In genomic region chr7:116984511-116984910, GRCh38 we compare ENCODE assay signal across 11 cellular contexts.
"Had no signal": no experiment of that assay in that cellular context is flagged by ENCODE, and none has a peak within 500 bp of the region (broad histone marks: within the 10 kb centered on the region; RNA-seq: fewer than 3 reads in every experiment).

No MANE protein-coding gene starts in this region.

- H3K27ac Mint-ChIP-seq: activated naive CD8-positive, alpha-beta T cell treated with anti-CD3 and anti-CD28 coated beads, Interleukin-2, amount 10 ng/mL, durations not matched to agents 7 days and 5 days; neural progenitor cell; stimulated activated naive CD8-positive, alpha-beta T cell treated with anti-CD3 and anti-CD28 coated beads, Interleukin-15, Interleukin-2, amounts not matched to agents 100 ng/mL and 50 ng/mL, for 24 hours had no signal

- ATAC-seq: activated T-cell treated with anti-CD3 and anti-CD28 coated beads, Interleukin-2, amount 50 U/mL, for 4 hours had no signal

- DNase-seq: activated CD4-positive, alpha-beta T cell treated with anti-CD3 and anti-CD28 coated beads for 1 hour; activated CD4-positive, alpha-beta T cell treated with anti-CD3 and anti-CD28 coated beads, Interleukin-2, amount 50 U/mL, for 48 hours; activated gamma-delta T cell treated with Interleukin-2 at 50 U/mL for 16 hours; activated naive CD8-positive, alpha-beta T cell treated with anti-CD3 and anti-CD28 coated beads, Interleukin-2, amount 10 ng/mL, durations not matched to agents 7 days and 5 days; activated T-cell treated with anti-CD3 and anti-CD28 coated beads, Interleukin-2, amount 50 U/mL, for 4 hours; aorta; ovary; stimulated activated CD4-positive, alpha-beta T cell treated with anti-CD3 and anti-CD28 coated beads, Interleukin-2, amount 100 ng/mL, for 48 hours had no signal

- H3K4me1 ChIP-seq: breast epithelium, neural progenitor cell had no signal

- H3K9me3 ChIP-seq: breast epithelium, ovary had no signal

- H3K27me3 ChIP-seq: breast epithelium, neural progenitor cell, ovary had no signal

- H3K4me3 Mint-ChIP-seq: activated naive CD8-positive, alpha-beta T cell treated with anti-CD3 and anti-CD28 coated beads, Interleukin-2, amount 10 ng/mL, durations not matched to agents 7 days and 5 days; activated T-cell treated with anti-CD3 and anti-CD28 coated beads, Interleukin-2, amount 50 U/mL, for 4 hours; neural progenitor cell; stimulated activated naive CD8-positive, alpha-beta T cell treated with anti-CD3 and anti-CD28 coated beads, Interleukin-15, Interleukin-2, amounts not matched to agents 100 ng/mL and 50 ng/mL, for 24 hours had no signal

- H3K4me1 Mint-ChIP-seq: activated naive CD8-positive, alpha-beta T cell treated with anti-CD3 and anti-CD28 coated beads, Interleukin-2, amount 10 ng/mL, durations not matched to agents 7 days and 5 days had no signal

- H3K36me3 Mint-ChIP-seq: activated naive CD8-positive, alpha-beta T cell treated with anti-CD3 and anti-CD28 coated beads, Interleukin-2, amount 10 ng/mL, durations not matched to agents 7 days and 5 days; neural progenitor cell had no signal

- H3K36me3 ChIP-seq: breast epithelium, neural progenitor cell, ovary had no signal

- H3K27ac ChIP-seq: breast epithelium, neural progenitor cell, ovary had no signal

- H3K27me3 Mint-ChIP-seq: activated naive CD8-positive, alpha-beta T cell treated with anti-CD3 and anti-CD28 coated beads, Interleukin-2, amount 10 ng/mL, durations not matched to agents 7 days and 5 days; stimulated activated naive CD8-positive, alpha-beta T cell treated with anti-CD3 and anti-CD28 coated beads, Interleukin-15, Interleukin-2, amounts not matched to agents 100 ng/mL and 50 ng/mL, for 24 hours had no signal

- H3K4me3 ChIP-seq: breast epithelium, neural progenitor cell, ovary had no signal

- H3K9me3 Mint-ChIP-seq: activated naive CD8-positive, alpha-beta T cell treated with anti-CD3 and anti-CD28 coated beads, Interleukin-2, amount 10 ng/mL, durations not matched to agents 7 days and 5 days; activated T-cell treated with anti-CD3 and anti-CD28 coated beads, Interleukin-2, amount 50 U/mL, for 4 hours; neural progenitor cell; stimulated activated naive CD8-positive, alpha-beta T cell treated with anti-CD3 and anti-CD28 coated beads, Interleukin-15, Interleukin-2, amounts not matched to agents 100 ng/mL and 50 ng/mL, for 24 hours had no signal
